In the genomic region with DNA sequence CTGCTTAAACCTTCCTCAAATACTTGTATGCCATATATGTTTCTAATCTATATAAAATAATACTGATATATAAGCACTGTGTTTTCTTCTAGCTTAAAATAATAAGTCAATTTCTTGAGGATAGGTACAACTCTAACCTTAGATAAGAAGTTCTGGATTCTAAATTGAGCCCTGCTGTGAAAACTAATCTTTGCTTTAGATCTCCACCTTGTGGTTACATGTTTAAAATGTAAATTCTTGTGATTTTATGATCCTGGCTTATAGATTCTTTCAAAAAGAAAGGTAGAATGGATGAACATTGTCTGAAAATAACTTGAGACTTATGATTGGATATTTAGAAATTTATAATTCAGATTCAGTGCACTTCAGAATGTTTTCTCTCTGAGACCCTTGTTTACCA, we compare ENCODE assay signal across 14 cellular contexts. TPM values are rescaled to one million over a fixed set of nuclear protein-coding genes. Genes with fewer than 3 reads are reported as not detected.
DNase-seq lines count a peak whose midpoint lies in the region; ATAC-seq, FAIRE-seq and TF ChIP-seq lines count a peak whose summit lies in the region.
"Had no signal": no experiment of that assay in that cellular context is flagged by ENCODE, and none has a peak within 500 bp of the region (broad histone marks: within the 10 kb centered on the region; RNA-seq: fewer than 3 reads in every experiment).

No MANE protein-coding gene starts in this region.

- H3K36me3 ChIP-seq in PC-3 (ENCODE audit: low read depth, low read length) (no peaks in the 10 kb centered on the region), WERI-Rb-1 (no peaks in the 10 kb centered on the region)

- H3K4me3 Mint-ChIP-seq in activated naive CD8-positive, alpha-beta T cell treated with anti-CD3 and anti-CD28 coated beads, Interleukin-2, amount 50 U/mL, for 24 hours: no peak overlapping the region
- no peak overlapping the region for H3K4me3 Mint-ChIP-seq in activated T-cell treated with anti-CD3 and anti-CD28 coated beads, Interleukin-2, amount 50 U/mL, for 72 hours

- no peak overlapping the region for H3K9ac ChIP-seq in PC-3 (ENCODE audit: low read length)

- no peaks in the 10 kb centered on the region for H3K9me3 ChIP-seq in A549
- H3K9me3 ChIP-seq in PC-3 (ENCODE audit: low read length): no peaks in the 10 kb centered on the region
- H3K9me3 ChIP-seq in WERI-Rb-1 (ENCODE audit: severe bottlenecking): no peaks in the 10 kb centered on the region

- no peaks in the 10 kb centered on the region for H4K20me1 ChIP-seq in PC-3 (ENCODE audit: low read length)

- peak; percentile 67 for FAIRE-seq in A549 (lab: Jason Lieb, UNC)
- FAIRE-seq: frontal cortex, H1 had no signal

- peaks cover 19% of the 10 kb centered on the region for H3K4me1 Mint-ChIP-seq in activated naive CD8-positive, alpha-beta T cell treated with anti-CD3 and anti-CD28 coated beads, Interleukin-2, amount 50 U/mL, for 24 hours
- peaks cover 13% of the 10 kb centered on the region for H3K4me1 Mint-ChIP-seq in activated T-cell treated with anti-CD3 and anti-CD28 coated beads, Interleukin-2, amount 50 U/mL, for 72 hours (ENCODE audit: low read depth)

- H3F3A ChIP-seq in PC-3 (ENCODE audit: low read length, unreplicated experiment): no peaks in the 10 kb centered on the region

- ATAC-seq in A549 (no peak), PC-3 (no peak)
- no peak for ATAC-seq in activated naive CD8-positive, alpha-beta T cell treated with anti-CD3 and anti-CD28 coated beads, Interleukin-2, amount 50 U/mL, for 24 hours
- no peak for ATAC-seq in activated T-cell treated with anti-CD3 and anti-CD28 coated beads, Interleukin-2, amount 50 U/mL, for 72 hours (replicated peaks in 1 of 2)

- H3K4me3 ChIP-seq in A549: no peak overlapping the region
- H3K4me3 ChIP-seq in PC-3 (ENCODE audit: low read length): no peak overlapping the region
- H3K4me3 ChIP-seq in epithelial cell of proximal tubule (ENCODE audit: low read depth, low read length): no peak overlapping the region
- H3K4me3 ChIP-seq in WERI-Rb-1 (ENCODE audit: low read depth, low read length): no peak overlapping the region
- H3K4me3 ChIP-seq: skin epidermis had no signal

- intact Hi-C loops in PC-3 (cut with micrococcal nuclease): loop anchor here (5.0 kb wide), 1 partner anchor 708 kb away; no protein-coding TSS in a partner anchor

- no peak overlapping the region for H3K27ac ChIP-seq in A549
- H3K27ac ChIP-seq in PC-3 (ENCODE audit: low read length): no peak overlapping the region
- H3K27ac ChIP-seq in WERI-Rb-1: no peak overlapping the region

- no peak for TF ChIP-seq POLR2A in A549 (IDR thresholded peaks at IDR 0.05; ENCODE audit: low read length)

- TF ChIP-seq RAD21 in A549 (conservative IDR thresholded peaks at IDR 0.05 in 1 of 2, IDR thresholded peaks at IDR 0.05 in 1 of 2): peak; percentile 74 to 80

- no peak for TF ChIP-seq EP300 in A549 (IDR thresholded peaks at IDR 0.05)

- POLR2A ChIA-PET in A549 (lab: Yijun Ruan, JAX) (no interaction called here), PC-3 (lab: Charles Lee; ENCODE audit: unreplicated experiment) (no interaction called here)

- CTCF ChIA-PET in A549 (lab: Yijun Ruan, JAX) (interaction anchor here (0.6 to 2.4 kb wide), 11 partner anchors 11 to 889 kb away, joined by 3 to 13 read pairs (median 3); a partner anchor contains a TSS), PC-3 (lab: Charles Lee) (no interaction called here)

- no peaks in the 10 kb centered on the region for H3K9me2 ChIP-seq in PC-3 (replicated peaks; ENCODE audit: low read length)

- no peaks in the 10 kb centered on the region for H3K27me3 ChIP-seq in PC-3 (ENCODE audit: low read length)
- H3K27me3 ChIP-seq in WERI-Rb-1 (ENCODE audit: insufficient read depth, low read depth, severe bottlenecking): peaks cover 2% of the 10 kb centered on the region

- no peak overlapping the region for H3K27ac Mint-ChIP-seq in activated naive CD8-positive, alpha-beta T cell treated with anti-CD3 and anti-CD28 coated beads, Interleukin-2, amount 50 U/mL, for 24 hours
- no peak overlapping the region for H3K27ac Mint-ChIP-seq in activated T-cell treated with anti-CD3 and anti-CD28 coated beads, Interleukin-2, amount 50 U/mL, for 72 hours

- H3K4me2 ChIP-seq in A549 (no peak overlapping the region), PC-3 (ENCODE audit: low read length) (no peak overlapping the region)

- H3K79me2 ChIP-seq in PC-3 (ENCODE audit: low read length): no peaks in the 10 kb centered on the region

- no peak overlapping the region for H2AFZ ChIP-seq in PC-3 (ENCODE audit: low read length)

- H3K36me3 Mint-ChIP-seq in activated naive CD8-positive, alpha-beta T cell treated with anti-CD3 and anti-CD28 coated beads, Interleukin-2, amount 50 U/mL, for 24 hours (ENCODE audit: low read depth): peaks cover 10% of the 10 kb centered on the region
- H3K36me3 Mint-ChIP-seq in activated T-cell treated with anti-CD3 and anti-CD28 coated beads, Interleukin-2, amount 50 U/mL, for 72 hours (ENCODE audit: insufficient read depth in 2 of 2): peaks cover 2 to 8% of the 10 kb centered on the region in 2 donors

- TF ChIP-seq CTCF in A549 (IDR thresholded peaks at IDR 0.05) (peak; percentile 64), GM12873 (IDR thresholded peaks at IDR 0.05; ENCODE audit: insufficient read depth, low read depth, low read length, missing control alignments) (peak; percentile 1), PC-3 (conservative IDR thresholded peaks at IDR 0.05; ENCODE audit: low read depth, low read length) (peak; percentile 52), epithelial cell of proximal tubule (conservative IDR thresholded peaks at IDR 0.05; ENCODE audit: low read depth, low read length) (peak; percentile 25), WERI-Rb-1 (IDR thresholded peaks at IDR 0.05; ENCODE audit: low read depth, low read length) (no peak)

- H3K9me3 Mint-ChIP-seq in activated naive CD8-positive, alpha-beta T cell treated with anti-CD3 and anti-CD28 coated beads, Interleukin-2, amount 50 U/mL, for 24 hours: peaks cover 11% of the 10 kb centered on the region
- peaks cover 0 to 2% of the 10 kb centered on the region in 2 donors for H3K9me3 Mint-ChIP-seq in activated T-cell treated with anti-CD3 and anti-CD28 coated beads, Interleukin-2, amount 50 U/mL, for 72 hours

- BruUV-seq in PC-3 (replicated peaks; lab: Mats Ljungman, UMichigan): no TSS peak

- H3K4me1 ChIP-seq in A549 (peaks cover 8% of the 10 kb centered on the region; the same call in 2 of the 3 replicates), PC-3 (ENCODE audit: insufficient read depth, low read length) (peaks cover 11% of the 10 kb centered on the region)

- DNase-seq in A549 (ENCODE audit: low read depth in 1 of 2, low spot score in 1 of 2): peak in 1 of 2 experiments; percentile 8
- peak; percentile 34 for DNase-seq in PC-3
- no peak for DNase-seq in epithelial cell of proximal tubule (ENCODE audit: low read depth)
- no peak for DNase-seq in activated CD8-positive, alpha-beta memory T cell treated with anti-CD3 and anti-CD28 coated beads, Interleukin-2, amount 50 U/mL, for 4 hours
- no peak for DNase-seq in WERI-Rb-1
- DNase-seq in activated naive CD8-positive, alpha-beta T cell treated with anti-CD3 and anti-CD28 coated beads, Interleukin-2, amount 50 U/mL, for 24 hours: no peak
- DNase-seq in activated T-cell treated with anti-CD3 and anti-CD28 coated beads, Interleukin-2, amount 50 U/mL, for 72 hours: no peak
- DNase-seq: activated CD4-positive, alpha-beta T cell treated with anti-CD3 and anti-CD28 coated beads, Interleukin-2, amount 50 U/mL, for 1 hour; aorta; DMS79 had no signal

- peaks cover 15% of the 10 kb centered on the region for H3K27me3 Mint-ChIP-seq in activated naive CD8-positive, alpha-beta T cell treated with anti-CD3 and anti-CD28 coated beads, Interleukin-2, amount 50 U/mL, for 24 hours
- H3K27me3 Mint-ChIP-seq in activated T-cell treated with anti-CD3 and anti-CD28 coated beads, Interleukin-2, amount 50 U/mL, for 72 hours (ENCODE audit: low read depth): peaks cover 13% of the 10 kb centered on the region

TF ChIP-seq in A549, 52 proteins besides CTCF, POLR2A, EP300 and RAD21:
- TF ChIP-seq PHF8 (IDR thresholded peaks at IDR 0.05; ENCODE audit: borderline replicate concordance, low read depth) (no peak), NPAS2 (CRISPR knock-in tag; IDR thresholded peaks at IDR 0.05; ENCODE audit: borderline replicate concordance) (no peak), SMC3 (IDR thresholded peaks at IDR 0.05) (peak; percentile 68)

RNA-seq across cellular contexts. Expression of a gene that starts 38.9 kb away (rescaled TPM):
- polyA plus RNA-seq in A549 (2011; rRNA removed): 0.06 and 0.09 TPM in 2 replicates
- under 0.01 and 0.03 TPM in 2 replicates for polyA plus RNA-seq in A549 (2012; cell fraction: cytosol; rRNA removed)
- 0.01 and 0.02 TPM in 2 replicates for polyA plus RNA-seq in A549 (2012; cell fraction: nucleus; rRNA removed)
- 0.01 to 0.12 TPM (median 0.03 TPM) in 3 replicates for polyA plus RNA-seq in A549 (2017; fragmentation: RNase III; extraction: RNeasy Plus Mini Kit Qiagen cat#74134 plus additional on column Dnase treatment)
- polyA minus RNA-seq in A549 (2011; rRNA and poly(A)+ RNA removed): 0.04 and 0.10 TPM in 2 replicates
- 0.66 and 3.3 TPM in 2 replicates for total RNA-seq in PC-3 (2014; rRNA removed)
- 0.07 and 1.6 TPM in 2 replicates for total RNA-seq in epithelial cell of proximal tubule
- total RNA-seq in activated T-cell treated with anti-CD3 and anti-CD28 coated beads, Interleukin-2, amount 50 U/mL, for 72 hours: under 1 TPM; 0.05 to 0.12 TPM
